In genomic region chr12:124333724-124334123, GRCh38 we compare ENCODE assay signal across 30 cellular contexts. TPM values are rescaled to one million over a fixed set of nuclear protein-coding genes. Genes with fewer than 3 reads are reported as not detected.
"Had no signal": no experiment of that assay in that cellular context is flagged by ENCODE, and none has a peak within 500 bp of the region (broad histone marks: within the 10 kb centered on the region; RNA-seq: fewer than 3 reads in every experiment).

No MANE protein-coding gene starts in this region.

- H3K27me3 ChIP-seq: esophagus muscularis mucosa, foreskin keratinocyte, heart right ventricle, upper lobe of left lung had no signal

- FAIRE-seq: bronchial epithelial cell, TTC549 had no signal

- H3K9me3 Mint-ChIP-seq: activated CD4-positive, alpha-beta memory T cell treated with anti-CD3 and anti-CD28 coated beads for 36 hours; activated CD4-positive, alpha-beta T cell treated with anti-CD3 and anti-CD28 coated beads, Interleukin-2, amount 10 ng/mL, durations not matched to agents 24 days and 14 days; activated naive CD4-positive, alpha-beta T cell treated with anti-CD3 and anti-CD28 coated beads, Interleukin-2, amount 50 U/mL, for 72 hours; central memory CD8-positive, alpha-beta T cell; dendritic cell treated with granulocyte-macrophage colony-stimulating factor and Interleukin-4, amounts not matched to agents 40 ng/mL and 50 ng/mL, for 4 days; endodermal cell; natural killer cell treated with Interleukin-12 subunit alpha and Interleukin-12 subunit beta and Interleukin-15 and Interleukin-18, amount 100 ng/mL, for 72 hours; stimulated activated naive CD8-positive, alpha-beta T cell treated with anti-CD3 and anti-CD28 coated beads, Interleukin-15, Interleukin-2, amounts not matched to agents 100 ng/mL and 50 ng/mL, for 24 hours had no signal

- H3K27ac Mint-ChIP-seq: activated CD4-positive, alpha-beta memory T cell treated with anti-CD3 and anti-CD28 coated beads for 36 hours; activated CD4-positive, alpha-beta T cell treated with anti-CD3 and anti-CD28 coated beads, Interleukin-2, amount 10 ng/mL, durations not matched to agents 24 days and 14 days; dendritic cell treated with granulocyte-macrophage colony-stimulating factor and Interleukin-4, amounts not matched to agents 40 ng/mL and 50 ng/mL, for 4 days; endodermal cell; natural killer cell treated with Interleukin-12 subunit alpha and Interleukin-12 subunit beta and Interleukin-15 and Interleukin-18, amount 100 ng/mL, for 72 hours; stimulated activated naive CD8-positive, alpha-beta T cell treated with anti-CD3 and anti-CD28 coated beads, Interleukin-15, Interleukin-2, amounts not matched to agents 100 ng/mL and 50 ng/mL, for 24 hours had no signal

- H3K4me3 ChIP-seq: esophagus muscularis mucosa, heart right ventricle, lung, mucosa of descending colon, upper lobe of left lung had no signal

- H3K27ac ChIP-seq: esophagus muscularis mucosa, foreskin keratinocyte, heart right ventricle, upper lobe of left lung, VCaP had no signal

- H3K9me3 ChIP-seq: esophagus muscularis mucosa, heart right ventricle, mucosa of descending colon, upper lobe of left lung had no signal

- H3K4me1 Mint-ChIP-seq: central memory CD8-positive, alpha-beta T cell; endodermal cell had no signal

- H3K4me3 Mint-ChIP-seq: activated CD4-positive, alpha-beta memory T cell treated with anti-CD3 and anti-CD28 coated beads for 36 hours; activated CD4-positive, alpha-beta T cell treated with anti-CD3 and anti-CD28 coated beads, Interleukin-2, amount 10 ng/mL, durations not matched to agents 24 days and 14 days; central memory CD8-positive, alpha-beta T cell; dendritic cell treated with granulocyte-macrophage colony-stimulating factor and Interleukin-4, amounts not matched to agents 40 ng/mL and 50 ng/mL, for 4 days; endodermal cell; natural killer cell treated with Interleukin-12 subunit alpha and Interleukin-12 subunit beta and Interleukin-15 and Interleukin-18, amount 100 ng/mL, for 72 hours; stimulated activated naive CD8-positive, alpha-beta T cell treated with anti-CD3 and anti-CD28 coated beads, Interleukin-15, Interleukin-2, amounts not matched to agents 100 ng/mL and 50 ng/mL, for 24 hours had no signal

- H3K27me3 Mint-ChIP-seq: activated CD4-positive, alpha-beta memory T cell treated with anti-CD3 and anti-CD28 coated beads for 36 hours; activated CD4-positive, alpha-beta T cell treated with anti-CD3 and anti-CD28 coated beads, Interleukin-2, amount 10 ng/mL, durations not matched to agents 24 days and 14 days; central memory CD8-positive, alpha-beta T cell; dendritic cell treated with granulocyte-macrophage colony-stimulating factor and Interleukin-4, amounts not matched to agents 40 ng/mL and 50 ng/mL, for 4 days; natural killer cell treated with Interleukin-12 subunit alpha and Interleukin-12 subunit beta and Interleukin-15 and Interleukin-18, amount 100 ng/mL, for 72 hours; stimulated activated naive CD8-positive, alpha-beta T cell treated with anti-CD3 and anti-CD28 coated beads, Interleukin-15, Interleukin-2, amounts not matched to agents 100 ng/mL and 50 ng/mL, for 24 hours had no signal

- DNase-seq: activated CD4-positive, alpha-beta memory T cell treated with anti-CD3 and anti-CD28 coated beads for 36 hours; activated CD4-positive, alpha-beta T cell treated with anti-CD3 and anti-CD28 coated beads, Interleukin-2, amount 10 ng/mL, durations not matched to agents 24 days and 14 days; activated CD8-positive, alpha-beta memory T cell treated with anti-CD3 and anti-CD28 coated beads, Interleukin-2, amount 50 U/mL, for 48 hours; activated naive CD4-positive, alpha-beta T cell; activated T-cell treated with anti-CD3 and anti-CD28 coated beads, Interleukin-2, amount 50 U/mL, for 48 hours; endodermal cell; foreskin keratinocyte; heart right ventricle; kidney glomerular epithelial cell; posterior cingulate gyrus; stimulated activated CD4-positive, alpha-beta T cell treated with anti-CD3 and anti-CD28 coated beads, Interleukin-12 subunit alpha, Interleukin-12 subunit beta, amount 100 ng/mL, for 4 hours; stimulated activated CD4-positive, alpha-beta T cell treated with anti-CD3 and anti-CD28 coated beads, Interleukin-4, amount 100 ng/mL, for 1 hour; substantia nigra had no signal

- ATAC-seq: activated CD4-positive, CD25-positive, alpha-beta regulatory T cell treated with anti-CD3 and anti-CD28 coated beads, Interleukin-2, amount 50 U/mL, for 24 hours; activated naive CD4-positive, alpha-beta T cell treated with anti-CD3 and anti-CD28 coated beads, Interleukin-2, amount 50 U/mL, for 72 hours; foreskin keratinocyte; left lobe of liver; mucosa of descending colon had no signal

- H3K36me3 Mint-ChIP-seq: natural killer cell treated with Interleukin-12 subunit alpha and Interleukin-12 subunit beta and Interleukin-15 and Interleukin-18, amount 100 ng/mL, for 72 hours had no signal

- H3K4me1 ChIP-seq: foreskin keratinocyte, upper lobe of left lung had no signal

RNA-seq across cellular contexts. Expression of gene RFLNA, which starts 38.8 kb away (rescaled TPM):
- total RNA-seq: activated CD4-positive, alpha-beta memory T cell treated with anti-CD3 and anti-CD28 coated beads for 36 hours; activated CD4-positive, alpha-beta T cell treated with anti-CD3 and anti-CD28 coated beads, Interleukin-2, amount 10 ng/mL, durations not matched to agents 24 days and 14 days; activated CD8-positive, alpha-beta memory T cell treated with anti-CD3 and anti-CD28 coated beads for 36 hours; bronchial epithelial cell; left lobe of liver; mesenteric fat pad; natural killer cell treated with Interleukin-12 subunit alpha and Interleukin-12 subunit beta and Interleukin-15 and Interleukin-18, amount 100 ng/mL, for 72 hours; T-helper 1 cell treated with Interleukin-12 subunit alpha and Interleukin-12 subunit beta and Interleukin-4 antibody, amounts not matched to agents 30 ng/mL and 1 ng/mL, for 36 hours had no signal
